ENCODE assay signal across 1 cellular context in genomic region chr16:30780021-30780420, GRCh38.
TF ChIP-seq lines count a peak whose summit lies in the region.

No MANE protein-coding gene starts in this region.

TF ChIP-seq in HepG2, 621 proteins besides CTCF, POLR2A, EP300 and RAD21:
- TF ChIP-seq ZKSCAN5 (CRISPR knock-in tag; IDR thresholded peaks at IDR 0.05) (no peak), MAZ (IDR thresholded peaks at IDR 0.05; ENCODE audit: borderline replicate concordance, low read depth, low read length) (no peak), MAZ (CRISPR knock-in tag; IDR thresholded peaks at IDR 0.05; ENCODE audit: low read depth) (no peak), FUBP1 (CRISPR knock-in tag; IDR thresholded peaks at IDR 0.05; ENCODE audit: borderline replicate concordance) (no peak), CENPT (CRISPR knock-in tag; IDR thresholded peaks at IDR 0.05; ENCODE audit: low read depth) (no peak), KAT7 (CRISPR knock-in tag; IDR thresholded peaks at IDR 0.05; ENCODE audit: borderline replicate concordance) (0 out of 2 replicates have a peak, but pooled peaks have one; percentile 4), NONO (IDR thresholded peaks at IDR 0.05) (no peak), NONO (CRISPR knock-in tag; conservative IDR thresholded peaks at IDR 0.05) (peak; percentile 50; the same call in 1 of the 2 replicates), CHD4 (IDR thresholded peaks at IDR 0.05; ENCODE audit: borderline replicate concordance, low read length) (no peak), ZC3H13 (CRISPR knock-in tag; IDR thresholded peaks at IDR 0.05) (peak; percentile 86), ZNF761 (CRISPR knock-in tag; conservative IDR thresholded peaks at IDR 0.05) (no peak), MLLT10 (CRISPR knock-in tag; IDR thresholded peaks at IDR 0.05) (no peak), ZNF572 (CRISPR knock-in tag; IDR thresholded peaks at IDR 0.05) (no peak), KMT2B (CRISPR knock-in tag; IDR thresholded peaks at IDR 0.05) (no peak), CBX1 (IDR thresholded peaks at IDR 0.05; ENCODE audit: low read depth) (no peak), SOX13 (IDR thresholded peaks at IDR 0.05) (no peak), SOX13 (CRISPR knock-in tag; conservative IDR thresholded peaks at IDR 0.05 in 1 of 2, IDR thresholded peaks at IDR 0.05 in 1 of 2) (no peak), ZNF775 (CRISPR knock-in tag; IDR thresholded peaks at IDR 0.05; ENCODE audit: borderline replicate concordance) (no peak), ZNF776 (CRISPR knock-in tag; IDR thresholded peaks at IDR 0.05) (no peak), LBX2 (CRISPR knock-in tag; IDR thresholded peaks at IDR 0.05; ENCODE audit: borderline replicate concordance) (no peak), HNF1A (IDR thresholded peaks at IDR 0.05; ENCODE audit: low read depth) (no peak), HNF1A (CRISPR knock-in tag; IDR thresholded peaks at IDR 0.05; ENCODE audit: borderline replicate concordance) (no peak), KIAA2018 (CRISPR knock-in tag; IDR thresholded peaks at IDR 0.05; ENCODE audit: borderline replicate concordance) (no peak), POLR2G (IDR thresholded peaks at IDR 0.05; ENCODE audit: low read depth, low read length) (peak; percentile 30), RBM22 (optimal IDR thresholded peaks at IDR 0.05; ENCODE audit: low read length) (peak; percentile 52), NFRKB (IDR thresholded peaks at IDR 0.05) (no peak), ZNF788 (CRISPR knock-in tag; IDR thresholded peaks at IDR 0.05; ENCODE audit: borderline replicate concordance) (no peak), ZFP36L2 (CRISPR knock-in tag; IDR thresholded peaks at IDR 0.05) (no peak), GZF1 (CRISPR knock-in tag; IDR thresholded peaks at IDR 0.05) (no peak), ZNF530 (CRISPR knock-in tag; IDR thresholded peaks at IDR 0.05; ENCODE audit: low read depth) (no peak), ZNF317 (CRISPR knock-in tag; IDR thresholded peaks at IDR 0.05) (no peak), ZNF501 (CRISPR knock-in tag; IDR thresholded peaks at IDR 0.05) (peak; percentile 55; the same call in 1 of the 2 replicates), CEBPG (CRISPR knock-in tag; IDR thresholded peaks at IDR 0.05) (no peak)
- TF ChIP-seq, protein P1, sequence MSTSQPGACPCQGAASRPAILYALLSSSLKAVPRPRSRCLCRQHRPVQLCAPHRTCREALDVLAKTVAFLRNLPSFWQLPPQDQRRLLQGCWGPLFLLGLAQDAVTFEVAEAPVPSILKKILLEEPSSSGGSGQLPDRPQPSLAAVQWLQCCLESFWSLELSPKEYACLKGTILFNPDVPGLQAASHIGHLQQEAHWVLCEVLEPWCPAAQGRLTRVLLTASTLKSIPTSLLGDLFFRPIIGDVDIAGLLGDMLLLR (CRISPR knock-in tag; IDR thresholded peaks at IDR 0.05): no peak
- TF ChIP-seq, protein P2, sequence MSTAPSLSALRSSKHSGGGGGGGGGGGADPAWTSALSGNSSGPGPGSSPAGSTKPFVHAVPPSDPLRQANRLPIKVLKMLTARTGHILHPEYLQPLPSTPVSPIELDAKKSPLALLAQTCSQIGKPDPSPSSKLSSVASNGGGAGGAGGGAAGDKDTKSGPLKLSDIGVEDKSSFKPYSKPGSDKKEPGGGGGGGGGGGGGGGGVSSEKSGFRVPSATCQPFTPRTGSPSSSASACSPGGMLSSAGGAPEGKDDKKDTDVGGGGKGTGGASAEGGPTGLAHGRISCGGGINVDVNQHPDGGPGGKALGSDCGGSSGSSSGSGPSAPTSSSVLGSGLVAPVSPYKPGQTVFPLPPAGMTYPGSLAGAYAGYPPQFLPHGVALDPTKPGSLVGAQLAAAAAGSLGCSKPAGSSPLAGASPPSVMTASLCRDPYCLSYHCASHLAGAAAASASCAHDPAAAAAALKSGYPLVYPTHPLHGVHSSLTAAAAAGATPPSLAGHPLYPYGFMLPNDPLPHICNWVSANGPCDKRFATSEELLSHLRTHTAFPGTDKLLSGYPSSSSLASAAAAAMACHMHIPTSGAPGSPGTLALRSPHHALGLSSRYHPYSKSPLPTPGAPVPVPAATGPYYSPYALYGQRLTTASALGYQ (CRISPR knock-in tag; IDR thresholded peaks at IDR 0.05): no peak
- TF ChIP-seq, protein P3, sequence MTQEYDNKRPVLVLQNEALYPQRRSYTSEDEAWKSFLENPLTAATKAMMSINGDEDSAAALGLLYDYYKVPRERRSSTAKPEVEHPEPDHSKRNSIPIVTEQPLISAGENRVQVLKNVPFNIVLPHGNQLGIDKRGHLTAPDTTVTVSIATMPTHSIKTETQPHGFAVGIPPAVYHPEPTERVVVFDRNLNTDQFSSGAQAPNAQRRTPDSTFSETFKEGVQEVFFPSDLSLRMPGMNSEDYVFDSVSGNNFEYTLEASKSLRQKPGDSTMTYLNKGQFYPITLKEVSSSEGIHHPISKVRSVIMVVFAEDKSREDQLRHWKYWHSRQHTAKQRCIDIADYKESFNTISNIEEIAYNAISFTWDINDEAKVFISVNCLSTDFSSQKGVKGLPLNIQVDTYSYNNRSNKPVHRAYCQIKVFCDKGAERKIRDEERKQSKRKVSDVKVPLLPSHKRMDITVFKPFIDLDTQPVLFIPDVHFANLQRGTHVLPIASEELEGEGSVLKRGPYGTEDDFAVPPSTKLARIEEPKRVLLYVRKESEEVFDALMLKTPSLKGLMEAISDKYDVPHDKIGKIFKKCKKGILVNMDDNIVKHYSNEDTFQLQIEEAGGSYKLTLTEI (CRISPR knock-in tag; conservative IDR thresholded peaks at IDR 0.05): no peak
- TF ChIP-seq, protein P4, sequence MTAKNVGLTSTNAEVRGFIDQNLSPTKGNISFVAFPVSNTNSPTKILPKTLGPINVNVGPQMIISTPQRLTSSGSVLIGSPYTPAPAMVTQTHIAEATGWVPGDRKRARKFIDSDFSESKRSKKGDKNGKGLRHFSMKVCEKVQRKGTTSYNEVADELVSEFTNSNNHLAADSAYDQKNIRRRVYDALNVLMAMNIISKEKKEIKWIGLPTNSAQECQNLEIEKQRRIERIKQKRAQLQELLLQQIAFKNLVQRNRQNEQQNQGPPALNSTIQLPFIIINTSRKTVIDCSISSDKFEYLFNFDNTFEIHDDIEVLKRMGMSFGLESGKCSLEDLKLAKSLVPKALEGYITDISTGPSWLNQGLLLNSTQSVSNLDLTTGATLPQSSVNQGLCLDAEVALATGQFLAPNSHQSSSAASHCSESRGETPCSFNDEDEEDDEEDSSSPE (CRISPR knock-in tag; IDR thresholded peaks at IDR 0.05): no peak
